Comparison of ENCODE assay signal across 10 cellular contexts in the genomic region with DNA sequence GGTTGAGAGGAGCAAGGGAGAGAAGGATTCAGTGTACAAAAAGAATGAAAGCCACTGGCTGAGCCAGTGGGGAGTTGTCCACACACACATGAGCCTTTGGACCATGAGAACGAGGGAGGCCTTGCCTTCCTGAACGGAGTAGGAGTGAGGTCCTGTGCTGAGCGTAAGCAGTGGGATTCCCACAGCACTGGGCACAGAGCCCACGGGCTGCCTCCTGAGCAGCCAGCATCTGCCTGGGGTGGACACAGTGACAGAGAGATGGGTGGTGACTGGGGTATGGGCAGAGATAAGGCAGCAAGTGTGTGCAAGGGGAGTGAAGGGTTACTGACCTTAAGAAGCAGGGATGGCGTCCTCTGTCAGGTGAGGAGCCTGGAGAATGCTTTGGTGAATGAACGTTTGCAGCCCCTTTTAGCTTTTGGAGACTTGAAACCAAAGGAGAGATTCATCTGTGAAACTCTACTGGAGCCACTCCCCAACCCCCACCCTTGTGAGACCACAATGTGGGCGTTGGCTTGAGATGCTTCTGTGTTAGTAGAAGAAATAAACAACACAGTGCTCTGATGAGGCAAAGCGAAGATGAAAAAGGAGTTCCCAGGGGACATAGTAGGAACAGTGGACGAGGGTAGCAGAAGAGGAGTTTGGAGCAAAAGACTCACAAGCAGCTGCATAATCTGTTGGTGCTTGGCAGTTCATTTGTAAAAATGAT. TPM values are rescaled to one million over a fixed set of nuclear protein-coding genes. Genes with fewer than 3 reads are reported as not detected.
A peak's percentile ranks its signal among the peaks of the same experiment; 100 is the strongest.
DNase-seq lines count a peak whose midpoint lies in the region; ATAC-seq, FAIRE-seq and TF ChIP-seq lines count a peak whose summit lies in the region.
"Had no signal": no experiment of that assay in that cellular context is flagged by ENCODE, and none has a peak within 500 bp of the region (broad histone marks: within the 10 kb centered on the region; RNA-seq: fewer than 3 reads in every experiment).

No MANE protein-coding gene starts in this region.

- H3K27ac Mint-ChIP-seq in T-helper 2 cell treated with Interferon-gamma antibody and Interleukin-4, amounts not matched to agents 5 μg/mL and 100 μg/mL, for 36 hours = peak overlapping the region; percentile 97

- H3K27me3 Mint-ChIP-seq in T-helper 2 cell treated with Interferon-gamma antibody and Interleukin-4, amounts not matched to agents 5 μg/mL and 100 μg/mL, for 36 hours (ENCODE audit: low read depth) = no peaks in the 10 kb centered on the region

- DNase-seq in T-helper 2 cell treated with Interferon-gamma antibody and Interleukin-4, amounts not matched to agents 5 μg/mL and 100 μg/mL, for 36 hours (ENCODE audit: low spot score) = peak; percentile 73
- peak in 3 of 4 experiments; percentile 15 to 25 (median 18) for DNase-seq in K562 (ENCODE audit: extremely low read depth in 1 of 4, low spot score in 3 of 4)
- no peak for DNase-seq in NCI-H526 treated with DMSO at 0.1 percent for 48 hours (lab: John Stamatoyannopoulos, UW)
- DNase-seq in vagina (ENCODE audit: extremely low spot score in 2 of 2) = no peak
- DNase-seq in NCI-H82 treated with DMSO at 0.1 percent for 48 hours (lab: John Stamatoyannopoulos, UW; ENCODE audit: unreplicated experiment) = no peak
- DNase-seq: body of pancreas had no signal

- TF ChIP-seq EP300 in K562 (IDR thresholded peaks at IDR 0.05; ENCODE audit: low read length) = no peak

- no peak for TF ChIP-seq RAD21 in K562 (CRISPR knock-in tag; conservative IDR thresholded peaks at IDR 0.05 in 1 of 2, IDR thresholded peaks at IDR 0.05 in 1 of 2)

- TF ChIP-seq POLR2A in K562 (conservative IDR thresholded peaks at IDR 0.05) (no peak), vagina (IDR thresholded peaks at IDR 0.05) (no peak)

- intact Hi-C loops in K562 (cut with micrococcal nuclease) = no loop called here
- intact Hi-C loops in vagina (cut with DNase I) = no loop called here

- H3K9ac ChIP-seq in BLaER1 treated with 17β-estradiol and CSF1 and Interleukin-3, amounts not matched to agents 10 nM and 100 nM = peak overlapping the region in 5 of 11 experiments; percentile 15 to 59 (median 34); a peak in 8 of 22 replicates
- peak overlapping the region in 1 of 2 experiments; percentile 73; a peak in 2 of 4 replicates for H3K9ac ChIP-seq in K562 (ENCODE audit: insufficient read depth in 1 of 2, low read depth in 2 of 2, low read length in 2 of 2)
- H3K9ac ChIP-seq: parathyroid adenoma had no signal

- H3K4me2 ChIP-seq in BLaER1 treated with 17β-estradiol and CSF1 and Interleukin-3, amounts not matched to agents 10 nM and 100 nM = peak overlapping the region; percentile 73 to 97 (median 85)
- H3K4me2 ChIP-seq in K562 (ENCODE audit: insufficient read depth, low read length) = peak overlapping the region; percentile 6; the same call in 1 of the 2 replicates

- peaks cover 87% of the 10 kb centered on the region for H3K36me3 Mint-ChIP-seq in T-helper 2 cell treated with Interferon-gamma antibody and Interleukin-4, amounts not matched to agents 5 μg/mL and 100 μg/mL, for 36 hours (ENCODE audit: low read depth)

- BruUV-seq in K562 (replicated peaks; lab: Mats Ljungman, UMichigan) = no TSS peak

- H3K4me3 ChIP-seq in BLaER1 treated with 17β-estradiol and CSF1 and Interleukin-3, amounts not matched to agents 10 nM and 100 nM = peak overlapping the region in 7 of 10 experiments; percentile 11 to 35 (median 26); a peak in 7 of 20 replicates
- H3K4me3 ChIP-seq in K562 = no peak overlapping the region
- H3K4me3 ChIP-seq in vagina = no peak overlapping the region
- H3K4me3 ChIP-seq: body of pancreas had no signal

- peaks cover 84% of the 10 kb centered on the region for H3K4me1 Mint-ChIP-seq in T-helper 2 cell treated with Interferon-gamma antibody and Interleukin-4, amounts not matched to agents 5 μg/mL and 100 μg/mL, for 36 hours (ENCODE audit: low read depth)

- peak; percentile 40 for ATAC-seq in GM21529 (IDR thresholded peaks at IDR 0.05; ENCODE audit: unreplicated experiment)
- ATAC-seq in K562 = peak; percentile 75
- ATAC-seq in HG03135 (IDR thresholded peaks at IDR 0.05; ENCODE audit: unreplicated experiment) = no peak
- ATAC-seq: body of pancreas had no signal

- in situ Hi-C loops in K562 (cut with MboI) = no loop called here

- peaks cover 0 to 76% (median 22%) of the 10 kb centered on the region in 11 experiments; a peak in 14 of 22 replicates for H4K20me1 ChIP-seq in BLaER1 treated with 17β-estradiol and CSF1 and Interleukin-3, amounts not matched to agents 10 nM and 100 nM
- H4K20me1 ChIP-seq in K562 (replicated peaks; ENCODE audit: control insufficient read depth, insufficient read depth, low read length) = no peaks in the 10 kb centered on the region

- no peaks in the 10 kb centered on the region for H3K9me3 Mint-ChIP-seq in T-helper 2 cell treated with Interferon-gamma antibody and Interleukin-4, amounts not matched to agents 5 μg/mL and 100 μg/mL, for 36 hours

- H3K9me3 ChIP-seq in BLaER1 treated with 17β-estradiol and CSF1 and Interleukin-3, amounts not matched to agents 10 nM and 100 nM (replicated peaks in 1 of 11) = peaks cover 0 to 18% (median 10%) of the 10 kb centered on the region in 11 experiments; a peak in 10 of 22 replicates
- no peaks in the 10 kb centered on the region for H3K9me3 ChIP-seq in K562 (replicated peaks; ENCODE audit: control insufficient read depth, insufficient read depth, low read depth, low read length)
- H3K9me3 ChIP-seq in vagina = no peaks in the 10 kb centered on the region
- H3K9me3 ChIP-seq: body of pancreas had no signal

- no peak for FAIRE-seq in K562 (lab: Jason Lieb, UNC)

- no peaks in the 10 kb centered on the region for H3K79me2 ChIP-seq in K562 (ENCODE audit: control insufficient read depth, insufficient read depth, low read length)
- H3K79me2 ChIP-seq: parathyroid adenoma had no signal

- peak overlapping the region; percentile 86 for H3K4me3 Mint-ChIP-seq in T-helper 2 cell treated with Interferon-gamma antibody and Interleukin-4, amounts not matched to agents 5 μg/mL and 100 μg/mL, for 36 hours

- no peak overlapping the region for H2AFZ ChIP-seq in K562 (ENCODE audit: low read depth, low read length)
- H2AFZ ChIP-seq: parathyroid adenoma had no signal

- WGBS in K562 (ENCODE audit: insufficient coverage, low coverage, missing lambda C conversion rate) = 53% methylated on average over 9 of the region's 9 CpGs

- H3K4me1 ChIP-seq in BLaER1 treated with 17β-estradiol and CSF1 and Interleukin-3, amounts not matched to agents 10 nM and 100 nM = peaks cover 60 to 96% (median 82%) of the 10 kb centered on the region in 10 experiments
- H3K4me1 ChIP-seq in K562 (replicated peaks in 1 of 2; ENCODE audit: control insufficient read depth in 2 of 2, insufficient read depth in 2 of 2, low read length in 2 of 2) (peaks cover 12 to 14% of the 10 kb centered on the region in 2 experiments; a peak in 3 of 5 replicates), vagina (no peaks in the 10 kb centered on the region)
- H3K4me1 ChIP-seq: body of pancreas, parathyroid adenoma had no signal

- H3K27ac ChIP-seq in BLaER1 treated with 17β-estradiol and CSF1 and Interleukin-3, amounts not matched to agents 10 nM and 100 nM = peak overlapping the region; percentile 15 to 68 (median 50); a peak in 21 of 22 replicates
- no peak overlapping the region for H3K27ac ChIP-seq in K562 (ENCODE audit: extremely low read depth, low read depth, low read length)
- H3K27ac ChIP-seq in vagina = no peak overlapping the region
- H3K27ac ChIP-seq: body of pancreas, parathyroid adenoma had no signal

- H3K9me1 ChIP-seq in K562 (ENCODE audit: control insufficient read depth, insufficient read depth, low read length) = no peaks in the 10 kb centered on the region

- TF ChIP-seq CTCF in K562 (IDR thresholded peaks at IDR 0.05 in 2 of 3, conservative IDR thresholded peaks at IDR 0.05 in 1 of 3; ENCODE audit: insufficient read depth in 2 of 3, low read depth in 1 of 3, low read length in 3 of 3) (no peak), vagina (IDR thresholded peaks at IDR 0.05) (no peak)

- POLR2A ChIA-PET in K562 (lab: Yijun Ruan, JAX) = interaction anchor here (0.9 kb wide), 1 partner anchor 36 kb away, joined by 3 read pairs; no protein-coding TSS in a partner anchor

- H3K27me3 ChIP-seq in BLaER1 treated with 17β-estradiol and CSF1 and Interleukin-3, amounts not matched to agents 10 nM and 100 nM = no peaks in the 10 kb centered on the region
- H3K27me3 ChIP-seq in K562 (ENCODE audit: control insufficient read depth in 2 of 2, insufficient read depth in 2 of 2, low read length in 2 of 2) (no peaks in the 10 kb centered on the region), vagina (no peaks in the 10 kb centered on the region)
- H3K27me3 ChIP-seq: body of pancreas had no signal

- H3K36me3 ChIP-seq in BLaER1 treated with 17β-estradiol and CSF1 and Interleukin-3, amounts not matched to agents 10 nM and 100 nM = peaks cover 78 to 100% (median 94%) of the 10 kb centered on the region in 11 experiments
- H3K36me3 ChIP-seq in K562 (ENCODE audit: control insufficient read depth, insufficient read depth, low read length) (peaks cover 82% of the 10 kb centered on the region), vagina (no peaks in the 10 kb centered on the region)

- CTCF ChIA-PET in K562 (lab: Yijun Ruan, JAX; ENCODE audit: low intra/inter-chr PET ratio) = no interaction called here

TF ChIP-seq in K562, 482 proteins besides CTCF, POLR2A, EP300 and RAD21 (continues in another document):
- TF ChIP-seq BRF1 (IDR thresholded peaks at IDR 0.05; ENCODE audit: borderline replicate concordance, extremely low read depth, insufficient read length) = no peak
- TF ChIP-seq CBFA2T3 (IDR thresholded peaks at IDR 0.05) = 0 out of 2 replicates have a peak, but pooled peaks have one; percentile 6

RNA-seq across cellular contexts. Expression of gene FIGNL1, which starts 56.5 kb away (rescaled TPM):
- 11.5 and 48.7 TPM in 2 replicates for total RNA-seq in K562 (2011; cell fraction: chromatin; rRNA removed; ENCODE audit: low replicate concordance)
- total RNA-seq in K562 (2011; cell fraction: nucleolus; rRNA removed) = 9.8 and 12.1 TPM in 2 replicates
- total RNA-seq in K562 (2011; cell fraction: nucleoplasm; rRNA removed) = 19.5 TPM in 2 replicates
- total RNA-seq in K562 (2014; rRNA removed) (21.6 and 24.1 TPM in 2 replicates), K562 (2014; rRNA removed; fragmentation: Illumina TruSeq; extraction: Trizol) (42.4 and 48.3 TPM in 2 replicates), K562 (2015; rRNA removed; fragmentation: Illumina TruSeq; extraction: Trizol) (42.4 and 46.7 TPM in 2 replicates), K562 (2021) (25.8 and 28.3 TPM in 2 replicates), vagina (7.9 TPM)
- polyA plus RNA-seq in K562 (2011; rRNA removed) (37.6 and 48.3 TPM in 2 replicates), K562 (2014; fragmentation: Illumina TruSeq; extraction: Trizol) (28.5 and 30.7 TPM in 2 replicates), K562 (2014; fragmentation: Nextera tagmentation; extraction: Ambion mirVana) (10 to 100 TPM; 15.5 to 22.7 TPM), K562 (2014; rRNA removed) (27.6 and 29.4 TPM in 2 replicates)
- polyA plus RNA-seq in K562 (2011; cell fraction: cytosol; rRNA removed) = 16.0 and 25.1 TPM in 2 replicates
- polyA plus RNA-seq in K562 (2011; cell fraction: nucleus; rRNA removed) = 28.2 and 31.2 TPM in 2 replicates
- polyA plus RNA-seq in K562 (2012) = 21.0 and 22.9 TPM in 2 replicates
- 48.9 and 55.0 TPM in 2 replicates for polyA minus RNA-seq in K562 (2011; rRNA and poly(A)+ RNA removed)
- polyA minus RNA-seq in K562 (2011; cell fraction: cytosol; rRNA and poly(A)+ RNA removed) = 14.7 and 21.5 TPM in 2 replicates
- 18.3 and 29.4 TPM in 2 replicates for polyA minus RNA-seq in K562 (2011; cell fraction: nucleus; rRNA and poly(A)+ RNA removed)

Comparison
In these comparisons a context has a peak if more than half of its experiments do, and no peak if none do; other contexts are left out.
1. H3K27ac ChIP-seq: peak in BLaER1 treated with 17β-estradiol and CSF1 and Interleukin-3, amounts not matched to agents 10 nM and 100 nM (11 of 11); none in K562 (single experiment) and vagina (single experiment).
2. H3K4me3 ChIP-seq: peak in BLaER1 treated with 17β-estradiol and CSF1 and Interleukin-3, amounts not matched to agents 10 nM and 100 nM (7 of 10); none in K562 (single experiment) and vagina (0 of 2).
3. DNase-seq: peak in T-helper 2 cell treated with Interferon-gamma antibody and Interleukin-4, amounts not matched to agents 5 μg/mL and 100 μg/mL, for 36 hours (single experiment) and K562 (3 of 4); none in NCI-H526 treated with DMSO at 0.1 percent for 48 hours (single experiment), vagina (0 of 2) and NCI-H82 treated with DMSO at 0.1 percent for 48 hours (single experiment).